In genomic region chr2:158969162-158969716, GRCh38 we compare ENCODE assay signal across 9 cellular contexts. TPM values are rescaled to one million over a fixed set of nuclear protein-coding genes. Genes with fewer than 3 reads are reported as not detected.
A peak's percentile ranks its signal among the peaks of the same experiment; 100 is the strongest.
DNase-seq lines count a peak whose midpoint lies in the region; ATAC-seq, FAIRE-seq and TF ChIP-seq lines count a peak whose summit lies in the region.
"Had no signal": no experiment of that assay in that cellular context is flagged by ENCODE, and none has a peak within 500 bp of the region (broad histone marks: within the 10 kb centered on the region; RNA-seq: fewer than 3 reads in every experiment).

No MANE protein-coding gene starts in this region.

- H3K36me3 ChIP-seq in PC-3 (ENCODE audit: low read depth, low read length) = no peaks in the 10 kb centered on the region

- peaks cover 85% of the 10 kb centered on the region for H3K4me1 Mint-ChIP-seq in nephron progenitor cell

- H3K9me3 ChIP-seq in PC-3 (ENCODE audit: low read length) = no peaks in the 10 kb centered on the region

- H3K27me3 Mint-ChIP-seq in nephron progenitor cell (ENCODE audit: low read depth, poor library complexity) = peaks cover 3% of the 10 kb centered on the region

- H3K27ac Mint-ChIP-seq in nephron progenitor cell = peak overlapping the region; percentile 98

- DNase-seq in DMS 273 (lab: John Stamatoyannopoulos, UW; ENCODE audit: unreplicated experiment) (peak; percentile 61), DMS 273 treated with DMSO at 0.1 percent for 48 hours (lab: John Stamatoyannopoulos, UW) (no peak), PC-3 (no peak), epithelial cell of prostate (ENCODE audit: low read depth, low spot score) (no peak), nephron progenitor cell (no peak), inferior parietal cortex (ENCODE audit: extremely low spot score) (no peak), iPS-NIHi7 (ENCODE audit: extremely low spot score) (no peak), HTR-8/SVneo (ENCODE audit: insufficient read length, low spot score) (no peak)

- CTCF ChIA-PET in PC-3 (lab: Charles Lee) = interaction anchor here (1.4 to 1.5 kb wide), 2 partner anchors 67 to 150 kb away, joined by 3 read pairs; no protein-coding TSS in a partner anchor

- H3K4me3 Mint-ChIP-seq in nephron progenitor cell = peak overlapping the region; percentile 96

- peaks cover 45% of the 10 kb centered on the region for H3K4me1 ChIP-seq in PC-3 (ENCODE audit: insufficient read depth, low read length)

- peaks cover 13% of the 10 kb centered on the region for H3K36me3 Mint-ChIP-seq in nephron progenitor cell (ENCODE audit: low read depth)

- peak overlapping the region; percentile 82 for H3K9ac ChIP-seq in PC-3 (ENCODE audit: low read length)

- TF ChIP-seq CTCF in PC-3 (conservative IDR thresholded peaks at IDR 0.05; ENCODE audit: low read depth, low read length) (no peak), nephron progenitor cell (IDR thresholded peaks at IDR 0.05) (no peak)

- H3K27me3 ChIP-seq in PC-3 (ENCODE audit: low read length) = no peaks in the 10 kb centered on the region

- H3K4me2 ChIP-seq in PC-3 (ENCODE audit: low read length) = peak overlapping the region; percentile 98

- H3F3A ChIP-seq in PC-3 (ENCODE audit: low read length, unreplicated experiment) = no peaks in the 10 kb centered on the region

- no peaks in the 10 kb centered on the region for H3K9me2 ChIP-seq in PC-3 (replicated peaks; ENCODE audit: low read length)

- peaks cover 4% of the 10 kb centered on the region; the same call in 1 of the 2 replicates for H4K20me1 ChIP-seq in PC-3 (ENCODE audit: low read length)

- POLR2A ChIA-PET in PC-3 (lab: Charles Lee; ENCODE audit: unreplicated experiment) = interaction anchor here (0.7 kb wide), 1 partner anchor 829 kb away, joined by 3 read pairs; the partner anchor contains the start of gene CD302

- H2AFZ ChIP-seq in PC-3 (ENCODE audit: low read length) = peak overlapping the region; percentile 69

- FAIRE-seq in HTR-8/SVneo (lab: Jason Lieb, UNC) = no peak
- FAIRE-seq: A204.1 had no signal

- H3K9me3 Mint-ChIP-seq in nephron progenitor cell = no peaks in the 10 kb centered on the region

- H3K27ac ChIP-seq in PC-3 (ENCODE audit: low read length) (peak overlapping the region; percentile 48), epithelial cell of prostate (peak overlapping the region; percentile 84)

- peak; percentile 1 for ATAC-seq in PC-3

- BruUV-seq in PC-3 (replicated peaks; lab: Mats Ljungman, UMichigan) = no TSS peak

- peak overlapping the region; percentile 77 for H3K4me3 ChIP-seq in PC-3 (ENCODE audit: low read length)

- peaks cover 57% of the 10 kb centered on the region for H3K79me2 ChIP-seq in PC-3 (ENCODE audit: low read length)

- intact Hi-C loops in PC-3 (cut with micrococcal nuclease) = loop anchor here (2.0 to 5.0 kb wide), 4 partner anchors 47 to 150 kb away; no protein-coding TSS in a partner anchor

RNA-seq across cellular contexts. Expression of gene TANC1, which starts 0.8 kb away (rescaled TPM):
- 17.6 and 18.7 TPM in 2 replicates for total RNA-seq in PC-3 (2014; rRNA removed)
